18 cellular contexts compared by ENCODE assay signal in genomic region chr3:180116658-180117057, GRCh38.
DNase-seq lines count a peak whose midpoint lies in the region; ATAC-seq and TF ChIP-seq lines count a peak whose summit lies in the region.
"Had no signal": no experiment of that assay in that cellular context is flagged by ENCODE, and none has a peak within 500 bp of the region (broad histone marks: within the 10 kb centered on the region; RNA-seq: fewer than 3 reads in every experiment).

No MANE protein-coding gene starts in this region.

- CTCF ChIA-PET in CD8-positive, alpha-beta memory T cell (lab: Charles Lee), result no interaction called here

- H3K4me3 Mint-ChIP-seq in CD8-positive, alpha-beta memory T cell, result no peak overlapping the region
- H3K4me3 Mint-ChIP-seq: CD4-positive, alpha-beta T cell; HFFc6 had no signal

- intact Hi-C loops in spleen (cut with DNase I; ENCODE audit: low total_unique reads), result no loop called here

- H4K8ac ChIP-seq in mesendoderm (ENCODE audit: low read depth, low read length), result no peak overlapping the region

- H3K36me3 ChIP-seq in H7 (replicated peaks; ENCODE audit: control insufficient read depth, insufficient read depth, low read length), result no peaks in the 10 kb centered on the region
- no peaks in the 10 kb centered on the region for H3K36me3 ChIP-seq in NT2/D1 (ENCODE audit: insufficient read depth, insufficient read length, low read length)
- H3K36me3 ChIP-seq in mesendoderm (ENCODE audit: control insufficient read depth, insufficient read depth, low read length), result no peaks in the 10 kb centered on the region
- no peaks in the 10 kb centered on the region for H3K36me3 ChIP-seq in osteoblast (ENCODE audit: insufficient read depth, low read length)
- no peaks in the 10 kb centered on the region for H3K36me3 ChIP-seq in CD8-positive, alpha-beta memory T cell (ENCODE audit: insufficient read depth, low read length)
- H3K36me3 ChIP-seq in spleen, result no peaks in the 10 kb centered on the region
- H3K36me3 ChIP-seq: Peyer's patch had no signal

- no peak overlapping the region for H2AFZ ChIP-seq in osteoblast (ENCODE audit: low read length)

- no peak overlapping the region for H3K56ac ChIP-seq in mesendoderm (ENCODE audit: low read length)

- H3K79me2 ChIP-seq in mesendoderm (ENCODE audit: control insufficient read depth, insufficient read depth, low read length) (no peaks in the 10 kb centered on the region), osteoblast (ENCODE audit: insufficient read depth, low read length) (no peaks in the 10 kb centered on the region)

- H4K20me1 ChIP-seq in osteoblast (ENCODE audit: insufficient read depth, low read length), result no peaks in the 10 kb centered on the region

- peaks cover 0 to 5% (median 0%) of the 10 kb centered on the region in 5 donors for H3K9me3 Mint-ChIP-seq in CD8-positive, alpha-beta memory T cell
- H3K9me3 Mint-ChIP-seq: HFFc6 had no signal

- H3K79me1 ChIP-seq in mesendoderm (ENCODE audit: low read length), result no peaks in the 10 kb centered on the region

- H3K36me3 Mint-ChIP-seq in CD8-positive, alpha-beta memory T cell, result no peaks in the 10 kb centered on the region

- no peak for ATAC-seq in HG02870 (IDR thresholded peaks at IDR 0.05; ENCODE audit: unreplicated experiment)

- H2BK5ac ChIP-seq in mesendoderm (ENCODE audit: low read length), result no peak overlapping the region

- no peaks in the 10 kb centered on the region for H3K4me1 ChIP-seq in NT2/D1 (ENCODE audit: insufficient read depth, insufficient read length)
- no peaks in the 10 kb centered on the region for H3K4me1 ChIP-seq in mesendoderm (ENCODE audit: control insufficient read depth, low read depth, low read length)
- no peaks in the 10 kb centered on the region for H3K4me1 ChIP-seq in osteoblast (ENCODE audit: insufficient read depth, low read length)
- no peaks in the 10 kb centered on the region for H3K4me1 ChIP-seq in CD8-positive, alpha-beta memory T cell (ENCODE audit: insufficient read depth, low read length)
- H3K4me1 ChIP-seq in spleen, result no peaks in the 10 kb centered on the region
- H3K4me1 ChIP-seq: Caco-2, Peyer's patch had no signal

- no peak overlapping the region for H2BK15ac ChIP-seq in mesendoderm (replicated peaks; ENCODE audit: low read depth)

- H3K23ac ChIP-seq in mesendoderm (ENCODE audit: low read length), result no peak overlapping the region

- no peak for TF ChIP-seq POLR2A in spleen (IDR thresholded peaks at IDR 0.05)

- no peak overlapping the region for H3K4ac ChIP-seq in mesendoderm (ENCODE audit: low read depth, low read length)

- no peaks in the 10 kb centered on the region for H3K27me3 ChIP-seq in H7 (ENCODE audit: control insufficient read depth, insufficient read depth, low read length)
- no peaks in the 10 kb centered on the region for H3K27me3 ChIP-seq in NT2/D1 (ENCODE audit: insufficient read depth, insufficient read length)
- H3K27me3 ChIP-seq in mesendoderm (ENCODE audit: insufficient read depth, low read length, poor library complexity), result no peaks in the 10 kb centered on the region
- H3K27me3 ChIP-seq in osteoblast (ENCODE audit: insufficient read depth, low read length), result no peaks in the 10 kb centered on the region
- H3K27me3 ChIP-seq in CD8-positive, alpha-beta memory T cell (ENCODE audit: insufficient read depth, low read length, poor library complexity, severe bottlenecking), result no peaks in the 10 kb centered on the region
- H3K27me3 ChIP-seq in spleen (replicated peaks in 1 of 7), result no peaks in the 10 kb centered on the region
- H3K27me3 ChIP-seq: Peyer's patch had no signal

- H3K9me3 ChIP-seq in NT2/D1 (ENCODE audit: insufficient read depth, low read length) (no peaks in the 10 kb centered on the region), osteoblast (ENCODE audit: low read depth, low read length) (no peaks in the 10 kb centered on the region), spleen (peaks cover 0 to 5% (median 0%) of the 10 kb centered on the region in 8 donors)
- H3K9me3 ChIP-seq in CD8-positive, alpha-beta memory T cell (ENCODE audit: low read length), result no peaks in the 10 kb centered on the region
- H3K9me3 ChIP-seq: Caco-2, Peyer's patch had no signal

- H3K4me3 ChIP-seq in H7 (ENCODE audit: insufficient read depth, low read depth, low read length) (no peak overlapping the region), NT2/D1 (ENCODE audit: insufficient read length, low read depth) (no peak overlapping the region), mesendoderm (ENCODE audit: low read length) (no peak overlapping the region), osteoblast (ENCODE audit: insufficient read depth, low read length) (no peak overlapping the region), spleen (no peak overlapping the region)
- H3K4me3 ChIP-seq in CD8-positive, alpha-beta memory T cell (ENCODE audit: low read length), result no peak overlapping the region
- H3K4me3 ChIP-seq: Peyer's patch had no signal

- DNase-seq in H7 (peak; percentile 28), NT2/D1 (ENCODE audit: low read depth, low spot score) (peak; percentile 23), iPS DF 4.7 (ENCODE audit: extremely low read depth, low spot score) (peak; percentile 44), mesendoderm (peak; percentile 66), osteoblast (ENCODE audit: insufficient read length, low spot score, missing footprints) (no peak), spleen (no peak)
- no peak for DNase-seq in CD8-positive, alpha-beta memory T cell
- DNase-seq: Caco-2; CD4-positive, alpha-beta T cell; DMS153; HFFc6; KBM-7; NCI-H1092 treated with DMSO at 0.1 percent for 48 hours; NCI-H1436 treated with DMSO at 0.1 percent for 48 hours; NCI-H1930; NCI-H82; Peyer's patch had no signal

- no peak overlapping the region for H4K5ac ChIP-seq in mesendoderm (ENCODE audit: low read length)

- no peak overlapping the region for H2BK120ac ChIP-seq in mesendoderm (ENCODE audit: low read depth, low read length)

- POLR2A ChIA-PET in CD8-positive, alpha-beta memory T cell (lab: Charles Lee), result no interaction called here

- no peak overlapping the region for H3K9ac ChIP-seq in NT2/D1 (ENCODE audit: insufficient read length, low read depth)
- H3K9ac ChIP-seq in mesendoderm (ENCODE audit: low read length), result no peak overlapping the region

- no peak overlapping the region for H3K18ac ChIP-seq in mesendoderm (ENCODE audit: low read length)

- H2AK5ac ChIP-seq in mesendoderm (ENCODE audit: low read length), result no peak overlapping the region

- H3K27ac Mint-ChIP-seq in CD8-positive, alpha-beta memory T cell, result no peak overlapping the region
- H3K27ac Mint-ChIP-seq: CD4-positive, alpha-beta T cell; HFFc6 had no signal

- no peak overlapping the region for H3K4me2 ChIP-seq in mesendoderm (ENCODE audit: low read length)
- H3K4me2 ChIP-seq in osteoblast (ENCODE audit: insufficient read depth, low read length), result no peak overlapping the region

- H3K4me1 Mint-ChIP-seq in CD8-positive, alpha-beta memory T cell, result no peaks in the 10 kb centered on the region

- TF ChIP-seq CTCF in osteoblast (IDR thresholded peaks at IDR 0.05; ENCODE audit: extremely low read depth, low read depth, low read length), result no peak
- no peak for TF ChIP-seq CTCF in spleen (IDR thresholded peaks at IDR 0.05 in 8 of 11, conservative IDR thresholded peaks at IDR 0.05 in 3 of 11)

- H3K27me3 Mint-ChIP-seq in CD8-positive, alpha-beta memory T cell, result no peaks in the 10 kb centered on the region
- H3K27me3 Mint-ChIP-seq: CD4-positive, alpha-beta T cell had no signal

- no peak overlapping the region for H3K27ac ChIP-seq in mesendoderm (ENCODE audit: low read depth, low read length)
- H3K27ac ChIP-seq in osteoblast (ENCODE audit: low read depth, low read length), result no peak overlapping the region
- no peak overlapping the region for H3K27ac ChIP-seq in CD8-positive, alpha-beta memory T cell (ENCODE audit: low read depth, low read length)
- H3K27ac ChIP-seq in spleen, result no peak overlapping the region
- H3K27ac ChIP-seq: Peyer's patch had no signal

- no CpG with 5 or more reads among the region's 2 CpGs for WGBS in mesendoderm (ENCODE audit: extremely low coverage, insufficient coverage, low lambda C conversion rate)
- WGBS in spleen, 5 donors, result 37 to 54% (median 40%) methylated on average over 2 of the region's 2 CpGs

Comparison
In these comparisons a context has a peak if more than half of its experiments do, and no peak if none do; other contexts are left out.
1. DNase-seq: peak in H7 (single experiment), NT2/D1 (single experiment), iPS DF 4.7 (single experiment) and mesendoderm (single experiment); none in osteoblast (single experiment), CD8-positive, alpha-beta memory T cell (0 of 5) and spleen (single experiment).